14 cellular contexts compared by ENCODE assay signal in the genomic region with DNA sequence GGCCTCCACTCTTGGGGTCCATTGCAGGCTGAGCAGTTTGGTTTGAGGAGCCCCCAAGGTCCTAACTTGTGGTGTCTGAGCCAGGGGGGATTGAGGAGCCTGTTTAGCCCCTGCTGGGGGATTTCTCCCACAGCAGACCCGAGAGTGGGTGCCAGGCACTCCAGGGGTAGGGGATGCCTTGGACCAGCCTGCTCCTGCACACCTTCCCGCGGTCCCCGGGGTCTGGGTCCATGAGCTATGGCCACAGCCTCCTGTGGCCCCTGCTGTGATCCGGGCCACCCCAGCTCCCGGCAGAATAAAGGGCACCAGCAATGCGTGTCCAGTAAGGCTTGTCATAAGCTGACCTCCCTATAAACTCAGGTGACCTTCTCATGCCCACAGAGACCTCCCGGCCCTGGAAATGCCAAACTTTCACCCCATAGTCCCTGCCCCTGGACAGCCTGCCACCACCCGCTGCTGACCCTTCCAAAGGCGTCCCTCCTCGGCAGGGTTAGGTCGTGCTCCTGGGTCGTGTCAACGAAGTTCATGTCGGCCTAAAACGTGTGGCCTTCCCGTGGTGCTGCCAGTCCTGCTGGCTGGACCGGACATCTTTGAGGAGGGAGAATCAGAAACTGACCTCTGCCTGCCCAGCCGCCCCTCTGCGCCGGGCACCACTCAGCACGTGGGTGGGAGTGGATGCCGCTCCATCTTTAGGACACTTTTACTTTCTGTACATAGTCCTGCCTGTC.
"Had no signal": no experiment of that assay in that cellular context is flagged by ENCODE, and none has a peak within 500 bp of the region (broad histone marks: within the 10 kb centered on the region; RNA-seq: fewer than 3 reads in every experiment).

No MANE protein-coding gene starts in this region.

- H3K27ac Mint-ChIP-seq: activated naive CD4-positive, alpha-beta T cell treated with anti-CD3 and anti-CD28 coated beads for 36 hours; activated T-helper 1 cell treated with anti-CD3 and anti-CD28 coated beads, Interleukin-12 subunit alpha, Interleukin-12 subunit beta, Interleukin-2, Interleukin-4 antibody, amounts not matched to agents 30 ng/mL and 10 ng/mL and 1 ng/mL, durations not matched to agents 14 hours and 24 hours and 36 hours; effector memory CD8-positive, alpha-beta T cell had no signal

- H3K4me3 ChIP-seq: body of pancreas, gastroesophageal sphincter, uterus had no signal

- H3K27ac ChIP-seq: body of pancreas, epithelial cell of prostate, gastroesophageal sphincter, uterus had no signal

- ATAC-seq: body of pancreas; effector memory CD8-positive, alpha-beta T cell; gastroesophageal sphincter; naive thymus-derived CD8-positive, alpha-beta T cell had no signal

- H3K9me3 ChIP-seq: body of pancreas, gastroesophageal sphincter, uterus had no signal

- H3K4me1 ChIP-seq: uterus had no signal

- H3K4me3 Mint-ChIP-seq: activated naive CD4-positive, alpha-beta T cell treated with anti-CD3 and anti-CD28 coated beads for 36 hours; activated T-helper 1 cell treated with anti-CD3 and anti-CD28 coated beads, Interleukin-12 subunit alpha, Interleukin-12 subunit beta, Interleukin-2, Interleukin-4 antibody, amounts not matched to agents 30 ng/mL and 10 ng/mL and 1 ng/mL, durations not matched to agents 14 hours and 24 hours and 36 hours; central memory CD8-positive, alpha-beta T cell; effector memory CD8-positive, alpha-beta T cell; naive thymus-derived CD8-positive, alpha-beta T cell had no signal

- DNase-seq: activated CD4-positive, alpha-beta T cell treated with anti-CD3 and anti-CD28 coated beads, Interleukin-2, amount 50 U/mL, for 1 hour; activated CD4-positive, CD25-positive, alpha-beta regulatory T cell; activated naive CD4-positive, alpha-beta T cell treated with anti-CD3 and anti-CD28 coated beads for 36 hours; amniotic stem cell; body of pancreas; effector memory CD8-positive, alpha-beta T cell; naive thymus-derived CD8-positive, alpha-beta T cell; occipital lobe; stimulated activated CD4-positive, alpha-beta T cell treated with anti-CD3 and anti-CD28 coated beads, Interleukin-4, amount 100 ng/mL, for 1 hour; uterus had no signal

- H3K9me3 Mint-ChIP-seq: activated naive CD4-positive, alpha-beta T cell treated with anti-CD3 and anti-CD28 coated beads for 36 hours; activated T-helper 1 cell treated with anti-CD3 and anti-CD28 coated beads, Interleukin-12 subunit alpha, Interleukin-12 subunit beta, Interleukin-2, Interleukin-4 antibody, amounts not matched to agents 30 ng/mL and 10 ng/mL and 1 ng/mL, durations not matched to agents 14 hours and 24 hours and 36 hours; central memory CD8-positive, alpha-beta T cell; effector memory CD8-positive, alpha-beta T cell; naive thymus-derived CD8-positive, alpha-beta T cell had no signal

- H3K36me3 ChIP-seq: gastroesophageal sphincter, uterus had no signal
